ENCODE assay signal across 35 cellular contexts in the genomic region with DNA sequence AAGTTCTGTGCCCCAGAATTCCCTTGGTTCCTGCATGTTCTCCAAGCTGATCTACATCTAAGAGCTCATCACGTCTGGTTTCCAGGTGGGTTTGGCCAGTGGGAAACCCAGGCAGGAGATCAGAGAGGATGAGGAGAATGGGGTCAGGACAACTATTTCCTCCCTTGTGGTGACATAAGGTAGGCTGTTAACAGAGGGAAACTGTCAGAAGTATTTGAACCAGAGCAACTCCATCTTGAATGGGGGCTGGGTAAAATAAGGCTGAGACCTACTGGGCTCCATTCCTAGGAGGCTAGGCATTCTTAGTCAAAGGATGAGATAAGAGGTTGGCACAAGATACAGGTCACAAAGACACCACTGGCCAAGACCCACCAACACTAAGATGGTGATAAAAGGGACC.
"Had no signal": no experiment of that assay in that cellular context is flagged by ENCODE, and none has a peak within 500 bp of the region (broad histone marks: within the 10 kb centered on the region; RNA-seq: fewer than 3 reads in every experiment).

No MANE protein-coding gene starts in this region.

- H3K4me3 ChIP-seq: MG63 had no signal

- H3K9me3 ChIP-seq: MG63 had no signal

- H3K36me3 ChIP-seq: MG63 had no signal

- DNase-seq: Karpas-422, Kasumi-1, MG63, MM.1S, MV-4-11, NCI-H1048, NCI-H1092, NCI-H1092 treated with DMSO at 0.1 percent for 48 hours, NCI-H1105, NCI-H1105 treated with DMSO at 0.1 percent for 48 hours, NCI-H1417, NCI-H1417 treated with DMSO at 0.1 percent for 48 hours, NCI-H1436, NCI-H1436 treated with DMSO at 0.1 percent for 48 hours, NCI-H146, NCI-H1694, NCI-H1694 treated with DMSO at 0.1 percent for 48 hours, NCI-H187, NCI-H187 treated with DMSO at 0.1 percent for 48 hours, NCI-H1930, NCI-H2029, NCI-H2029 treated with DMSO at 0.1 percent for 48 hours, NCI-H2081, NCI-H2081 treated with DMSO at 0.1 percent for 48 hours, NCI-H2107, NCI-H2171, NCI-H2171 treated with DMSO at 0.1 percent for 48 hours, NCI-H2227 treated with DMSO at 0.1 percent for 48 hours, NCI-H226, NCI-H345, NCI-H446, NCI-H446 treated with DMSO at 0.1 percent for 48 hours, NCI-H510A, NCI-H510A treated with DMSO at 0.1 percent for 48 hours, NCI-H524 had no signal

- H3K27me3 ChIP-seq: MG63 had no signal
